ENCODE assay signal across 17 cellular contexts in the genomic region with DNA sequence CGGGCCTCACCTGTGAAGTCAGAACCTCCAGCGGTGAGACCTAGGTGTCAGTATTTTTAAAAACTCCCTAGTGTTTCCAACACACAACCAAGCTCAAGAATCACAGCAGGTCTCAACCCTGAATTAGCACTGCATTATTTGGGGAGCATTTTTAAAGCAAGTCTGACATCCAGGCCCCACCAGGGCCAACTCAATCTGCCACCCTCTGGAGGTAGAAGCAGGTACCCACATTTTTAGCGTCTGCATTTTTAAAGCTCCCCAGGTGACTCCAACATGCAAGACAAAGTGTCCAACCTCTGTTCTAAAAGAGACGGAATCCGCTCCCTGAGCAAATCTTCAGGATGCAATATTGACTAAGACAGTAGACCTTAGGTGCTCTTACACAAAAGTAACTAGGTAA.
"Had no signal": no experiment of that assay in that cellular context is flagged by ENCODE, and none has a peak within 500 bp of the region (broad histone marks: within the 10 kb centered on the region; RNA-seq: fewer than 3 reads in every experiment).

No MANE protein-coding gene starts in this region.

- H3K9me3 Mint-ChIP-seq: naive B cell, nephron had no signal

- H3K4me2 ChIP-seq: smooth muscle cell had no signal

- H3K27me3 ChIP-seq: colonic mucosa, heart left ventricle, testis, tibial nerve had no signal

- H3K27ac ChIP-seq: testis had no signal

- H3K36me3 ChIP-seq: colonic mucosa, tibial nerve had no signal

- H3K27me3 Mint-ChIP-seq: naive B cell had no signal

- H3K9me3 ChIP-seq: colonic mucosa, heart left ventricle, testis, tibial nerve had no signal

- FAIRE-seq: frontal cortex, kidney had no signal

- H3K4me3 Mint-ChIP-seq: naive B cell, nephron had no signal

- H3K4me3 ChIP-seq: colonic mucosa, heart left ventricle, lung, smooth muscle cell, testis, tibial nerve had no signal

- H3K36me3 Mint-ChIP-seq: naive B cell had no signal

- DNase-seq: cerebellar nuclear complex; colonic mucosa; dermis blood vessel endothelial cell; heart left ventricle; kidney; left cardiac atrium; left ventricle myocardium superior; mesenchymal stem cell; naive B cell; stimulated activated CD4-positive, alpha-beta T cell treated with anti-CD3 and anti-CD28 coated beads, Interleukin-2, amount 100 ng/mL, for 48 hours; stimulated activated naive CD8-positive, alpha-beta T cell treated with anti-CD3 and anti-CD28 coated beads, Interleukin-15, Interleukin-2, amounts not matched to agents 100 U/mL and 50 U/mL, for 24 hours; testis had no signal

- ATAC-seq: stimulated activated naive CD8-positive, alpha-beta T cell treated with anti-CD3 and anti-CD28 coated beads, Interleukin-15, Interleukin-2, amounts not matched to agents 100 U/mL and 50 U/mL, for 24 hours had no signal

- H3K27ac Mint-ChIP-seq: nephron had no signal
